16 cellular contexts compared by ENCODE assay signal in genomic region chr20:46063151-46063550, GRCh38. TPM values are rescaled to one million over a fixed set of nuclear protein-coding genes. Genes with fewer than 3 reads are reported as not detected.
"Had no signal": no experiment of that assay in that cellular context is flagged by ENCODE, and none has a peak within 500 bp of the region (broad histone marks: within the 10 kb centered on the region; RNA-seq: fewer than 3 reads in every experiment).

No MANE protein-coding gene starts in this region.

- H3K4me3 Mint-ChIP-seq: activated B cell treated with CpG ODN at 0.5 μM for 24 hours, nephron progenitor cell had no signal

- DNase-seq: activated B cell treated with CpG ODN at 0.5 μM for 24 hours; activated gamma-delta T cell treated with Interleukin-2 at 50 U/mL for 16 hours; effector CD8-positive, alpha-beta T cell; left ventricle myocardium superior; mesendoderm; nephron progenitor cell; psoas muscle; right lobe of liver; SK-N-SH; spleen; stimulated activated CD4-positive, alpha-beta T cell treated with anti-CD3 and anti-CD28 coated beads, Interleukin-1b, Interleukin-23, amount 100 ng/mL, for 48 hours; stimulated activated naive CD4-positive, alpha-beta T cell treated with Interleukin-2 at 50 U/mL for 16 hours; testis; upper lobe of right lung had no signal

- H3K4me3 ChIP-seq: psoas muscle, right lobe of liver, spleen, testis, upper lobe of right lung had no signal

- H3K27ac Mint-ChIP-seq: activated B cell treated with CpG ODN at 0.5 μM for 24 hours, nephron progenitor cell had no signal

- H3K9me3 ChIP-seq: psoas muscle, right lobe of liver, SK-N-SH, spleen, testis, upper lobe of right lung had no signal

- H3K27ac ChIP-seq: epithelial cell of prostate, psoas muscle, right lobe of liver, spleen, testis, upper lobe of right lung had no signal

- ATAC-seq: left ventricle myocardium superior, psoas muscle, right lobe of liver, upper lobe of right lung had no signal

- H3K27me3 ChIP-seq: right lobe of liver, testis had no signal

- H3K9me3 Mint-ChIP-seq: activated B cell treated with CpG ODN at 0.5 μM for 24 hours, nephron progenitor cell had no signal

RNA-seq across cellular contexts. Expression of gene SLC12A5, which starts 34.1 kb away (rescaled TPM):
- total RNA-seq: activated B cell treated with CpG ODN at 0.5 μM for 24 hours, kidney epithelial cell, psoas muscle had no signal
